In the genomic region with DNA sequence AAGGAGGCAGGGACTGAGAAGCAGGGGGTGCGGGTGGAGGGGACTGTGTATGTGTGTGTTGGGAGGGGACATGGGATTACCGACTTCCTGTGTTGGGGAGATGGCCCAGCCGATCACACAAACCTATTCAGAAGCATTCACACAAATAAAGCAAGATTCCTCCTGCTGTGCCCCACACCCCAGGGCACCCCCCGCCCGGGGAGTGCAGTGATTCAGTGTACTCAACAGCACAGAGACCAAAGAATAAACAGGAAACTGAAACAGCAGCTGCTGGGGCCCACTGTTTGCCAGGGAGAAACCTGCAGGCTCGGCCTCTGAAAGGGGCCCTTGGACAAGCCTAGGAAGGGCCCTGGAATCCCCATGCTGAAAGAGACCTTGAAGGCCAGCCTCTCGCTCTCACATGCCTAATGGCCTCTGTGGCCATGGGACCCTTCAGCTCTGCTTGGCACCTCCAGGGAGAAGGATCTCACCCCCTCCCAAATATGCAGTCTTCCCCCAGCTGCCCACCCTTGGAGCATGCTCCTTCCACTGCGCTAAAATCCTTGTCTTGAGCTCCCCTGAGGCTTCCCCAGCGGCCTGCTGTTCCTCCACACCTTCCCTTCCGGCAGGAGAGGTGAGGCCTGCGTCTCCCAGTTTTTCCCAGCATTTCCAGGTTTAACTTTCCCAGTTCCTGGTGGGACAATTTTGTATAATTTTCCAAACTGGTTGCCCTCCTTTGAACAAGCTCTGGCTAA, we compare ENCODE assay signal across 10 cellular contexts.
DNase-seq lines count a peak whose midpoint lies in the region; ATAC-seq and TF ChIP-seq lines count a peak whose summit lies in the region.
"Had no signal": no experiment of that assay in that cellular context is flagged by ENCODE, and none has a peak within 500 bp of the region (broad histone marks: within the 10 kb centered on the region; RNA-seq: fewer than 3 reads in every experiment).

No MANE protein-coding gene starts in this region.

- no TSS peak for BruUV-seq in Panc1 (replicated peaks; lab: Mats Ljungman, UMichigan)

- no peak overlapping the region for H3K9ac ChIP-seq in BLaER1
- H3K9ac ChIP-seq in HUES48 (ENCODE audit: low read depth, low read length), result no peak overlapping the region
- peak overlapping the region; percentile 52; the same call in 1 of the 2 replicates for H3K9ac ChIP-seq in iPS-20b (ENCODE audit: low read depth, low read length)

- no peaks in the 10 kb centered on the region for H3K27me3 ChIP-seq in BLaER1
- H3K27me3 ChIP-seq in HUES48 (ENCODE audit: control insufficient read depth, insufficient read depth, low read length), result no peaks in the 10 kb centered on the region
- H3K27me3 ChIP-seq in Panc1 (ENCODE audit: control insufficient read depth, insufficient read depth, low read length), result no peaks in the 10 kb centered on the region
- H3K27me3 ChIP-seq in iPS-20b (ENCODE audit: insufficient read depth, low read length), result no peaks in the 10 kb centered on the region

- CTCF ChIA-PET in Panc1 (lab: Charles Lee), result no interaction called here

- H3K27ac ChIP-seq in BLaER1 (peak overlapping the region; percentile 26; the same call in 1 of the 2 replicates), HUES48 (ENCODE audit: low read depth, low read length) (peak overlapping the region; percentile 84), Panc1 (ENCODE audit: low read length) (no peak overlapping the region), iPS-20b (ENCODE audit: low read length) (no peak overlapping the region)
- H3K27ac ChIP-seq: C4-2B had no signal

- no peak for TF ChIP-seq CTCF in Panc1 (IDR thresholded peaks at IDR 0.05)

- DNase-seq in Panc1 (ENCODE audit: low read depth, low spot score) (no peak), kidney tubule cell (ENCODE audit: low spot score) (no peak), erythroblast (lab: John Stamatoyannopoulos, UW) (no peak), NCI-H1105 (lab: John Stamatoyannopoulos, UW) (no peak)
- DNase-seq: RPMI8226 had no signal

- in situ Hi-C loops in Panc1 (cut with HindIII; ENCODE audit: low pct_unique_long_range_greater_than_20kb, low sequenced_read_pairs), result no loop called here

- H3K36me3 ChIP-seq in BLaER1 (no peaks in the 10 kb centered on the region), HUES48 (ENCODE audit: control insufficient read depth, insufficient read depth, low read length) (no peaks in the 10 kb centered on the region), Panc1 (ENCODE audit: control insufficient read depth, insufficient read depth, low read length) (no peaks in the 10 kb centered on the region), iPS-20b (ENCODE audit: insufficient read depth, low read depth, low read length) (no peaks in the 10 kb centered on the region)

- intact Hi-C loops in Panc1 (cut with micrococcal nuclease; ENCODE audit: unreplicated experiment), result no loop called here

- TF ChIP-seq POLR2A in erythroblast (IDR thresholded peaks at IDR 0.05; ENCODE audit: low read length), result no peak

- peak overlapping the region; percentile 44 for H3K4me2 ChIP-seq in BLaER1

- H3K9me3 ChIP-seq in BLaER1, result peaks cover 7% of the 10 kb centered on the region; the same call in 1 of the 2 replicates
- H3K9me3 ChIP-seq in HUES48 (ENCODE audit: control insufficient read depth, insufficient read depth, low read length), result no peaks in the 10 kb centered on the region
- no peaks in the 10 kb centered on the region for H3K9me3 ChIP-seq in Panc1 (ENCODE audit: control insufficient read depth, insufficient read depth, low read depth, low read length)
- H3K9me3 ChIP-seq in iPS-20b (ENCODE audit: insufficient read depth, low read depth, low read length), result no peaks in the 10 kb centered on the region

- H3K4me3 ChIP-seq in BLaER1 (no peak overlapping the region), HUES48 (ENCODE audit: low read depth, low read length) (no peak overlapping the region), Panc1 (ENCODE audit: low read depth in 2 of 2, low read length in 2 of 2) (no peak overlapping the region), iPS-20b (ENCODE audit: low read length) (no peak overlapping the region)

- no peaks in the 10 kb centered on the region for H4K20me1 ChIP-seq in BLaER1

- POLR2A ChIA-PET in Panc1 (lab: Charles Lee), result no interaction called here

- peaks cover 12% of the 10 kb centered on the region for H3K4me1 ChIP-seq in BLaER1
- H3K4me1 ChIP-seq in HUES48 (ENCODE audit: control insufficient read depth, insufficient read depth, low read length), result peaks cover 18% of the 10 kb centered on the region
- H3K4me1 ChIP-seq in Panc1 (ENCODE audit: control insufficient read depth, insufficient read depth, low read length), result no peaks in the 10 kb centered on the region
- H3K4me1 ChIP-seq in iPS-20b (ENCODE audit: insufficient read depth, low read length), result peaks cover 20% of the 10 kb centered on the region

- ATAC-seq in Panc1, result peak; percentile 78
- no peak for ATAC-seq in HG02973 (IDR thresholded peaks at IDR 0.05; ENCODE audit: unreplicated experiment)

Comparison
In these comparisons a context has a peak if more than half of its experiments do, and no peak if none do; other contexts are left out.
1. H3K27ac ChIP-seq: peak in BLaER1 (single experiment) and HUES48 (single experiment); none in Panc1 (single experiment) and iPS-20b (single experiment).